Comparison of ENCODE assay signal across 1 cellular context in the genomic region with DNA sequence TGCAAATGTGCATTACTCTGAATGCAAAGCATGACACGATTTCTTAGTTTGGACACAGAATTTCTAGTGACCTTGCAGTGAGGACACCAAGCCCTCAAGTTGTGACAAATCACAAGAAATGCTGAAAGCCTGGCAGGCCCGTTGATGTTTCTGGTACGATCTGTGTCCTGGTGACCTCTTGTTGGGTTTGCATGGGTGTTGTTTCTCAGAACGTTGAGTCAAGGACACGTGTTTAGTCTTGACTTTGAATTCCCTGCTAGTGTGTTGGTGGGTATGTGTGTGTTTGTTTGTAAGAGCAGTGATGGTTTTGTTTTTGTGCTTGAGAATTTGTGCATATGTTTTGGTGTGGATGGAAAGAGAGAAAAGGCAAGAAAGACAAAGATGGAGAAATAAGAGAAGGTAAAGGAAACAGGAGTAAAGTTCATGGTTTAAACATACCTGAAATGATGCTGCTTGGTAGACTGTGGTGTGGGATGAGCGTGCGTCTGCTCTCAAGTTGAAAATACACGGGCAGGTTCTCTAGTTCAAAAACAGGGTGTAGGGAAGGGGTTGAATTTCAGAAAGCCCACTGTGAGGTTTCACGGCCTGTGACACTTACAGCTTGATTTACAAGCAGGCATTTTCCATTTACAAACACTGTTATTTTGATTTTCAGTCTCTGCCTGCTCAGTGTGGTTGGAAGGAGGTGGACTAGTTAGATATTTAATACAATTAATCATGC.
TF ChIP-seq lines count a peak whose summit lies in the region.

No MANE protein-coding gene starts in this region.

TF ChIP-seq in IMR-90, 13 proteins besides CTCF, POLR2A, EP300 and RAD21:
- TF ChIP-seq MAZ (IDR thresholded peaks at IDR 0.05; ENCODE audit: borderline replicate concordance, low read depth, low read length) (no peak), RFX5 (IDR thresholded peaks at IDR 0.05; ENCODE audit: low read depth, low read length) (no peak), CHD1 (IDR thresholded peaks at IDR 0.05; ENCODE audit: low read depth, low read length) (no peak), SMC3 (IDR thresholded peaks at IDR 0.05; ENCODE audit: low read depth, low read length) (no peak), RCOR1 (IDR thresholded peaks at IDR 0.05; ENCODE audit: insufficient replicate concordance, low read length) (no peak), CEBPB (IDR thresholded peaks at IDR 0.05; ENCODE audit: low read depth, low read length) (no peak), NFE2L2 (IDR thresholded peaks at IDR 0.05; ENCODE audit: low read depth, low read length) (no peak), BHLHE40 (IDR thresholded peaks at IDR 0.05; ENCODE audit: low read depth, low read length) (no peak), FOS (IDR thresholded peaks at IDR 0.05; ENCODE audit: low read depth, low read length) (no peak), MXI1 (IDR thresholded peaks at IDR 0.05; ENCODE audit: borderline replicate concordance, low read depth, low read length) (no peak), MAFK (IDR thresholded peaks at IDR 0.05; ENCODE audit: low read depth, low read length) (no peak)
- TF ChIP-seq, protein P1, sequence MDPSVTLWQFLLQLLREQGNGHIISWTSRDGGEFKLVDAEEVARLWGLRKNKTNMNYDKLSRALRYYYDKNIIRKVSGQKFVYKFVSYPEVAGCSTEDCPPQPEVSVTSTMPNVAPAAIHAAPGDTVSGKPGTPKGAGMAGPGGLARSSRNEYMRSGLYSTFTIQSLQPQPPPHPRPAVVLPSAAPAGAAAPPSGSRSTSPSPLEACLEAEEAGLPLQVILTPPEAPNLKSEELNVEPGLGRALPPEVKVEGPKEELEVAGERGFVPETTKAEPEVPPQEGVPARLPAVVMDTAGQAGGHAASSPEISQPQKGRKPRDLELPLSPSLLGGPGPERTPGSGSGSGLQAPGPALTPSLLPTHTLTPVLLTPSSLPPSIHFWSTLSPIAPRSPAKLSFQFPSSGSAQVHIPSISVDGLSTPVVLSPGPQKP (IDR thresholded peaks at IDR 0.05; ENCODE audit: borderline replicate concordance, low read depth, low read length), result no peak
- TF ChIP-seq, protein P2, sequence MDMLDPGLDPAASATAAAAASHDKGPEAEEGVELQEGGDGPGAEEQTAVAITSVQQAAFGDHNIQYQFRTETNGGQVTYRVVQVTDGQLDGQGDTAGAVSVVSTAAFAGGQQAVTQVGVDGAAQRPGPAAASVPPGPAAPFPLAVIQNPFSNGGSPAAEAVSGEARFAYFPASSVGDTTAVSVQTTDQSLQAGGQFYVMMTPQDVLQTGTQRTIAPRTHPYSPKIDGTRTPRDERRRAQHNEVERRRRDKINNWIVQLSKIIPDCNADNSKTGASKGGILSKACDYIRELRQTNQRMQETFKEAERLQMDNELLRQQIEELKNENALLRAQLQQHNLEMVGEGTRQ (IDR thresholded peaks at IDR 0.05; ENCODE audit: low read depth, low read length), result no peak
